In the genomic region with DNA sequence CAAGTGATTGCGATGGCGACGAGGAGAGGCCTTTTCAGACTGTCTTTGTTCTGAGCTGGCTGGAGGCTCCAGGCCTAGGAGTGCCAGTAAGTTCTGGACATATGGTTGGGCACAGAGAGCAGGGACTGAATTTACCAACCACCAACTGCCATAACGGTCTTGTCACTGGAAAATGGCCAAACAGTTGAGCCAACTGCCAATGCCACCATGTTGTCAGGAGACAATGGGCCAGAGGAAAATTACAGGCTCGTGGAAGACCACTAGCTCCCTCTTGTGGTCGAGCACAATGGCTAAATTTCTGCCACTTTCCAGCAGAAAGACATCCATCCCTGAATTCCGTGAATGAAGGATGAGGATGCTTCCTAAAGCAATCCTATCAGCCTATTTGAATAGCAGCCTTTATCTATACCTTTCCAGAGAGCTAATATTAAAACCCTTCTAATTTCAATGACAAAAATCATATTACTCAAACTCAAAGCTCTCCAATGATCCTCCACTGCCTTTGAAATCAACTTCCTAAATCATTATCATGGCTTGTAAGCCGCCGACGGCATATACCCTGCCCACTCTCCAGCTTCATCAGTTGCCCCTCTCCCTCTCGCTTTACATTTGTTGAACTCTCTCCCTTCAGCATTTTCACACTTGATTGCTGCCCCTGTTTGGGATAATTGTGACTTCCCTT, we compare ENCODE assay signal across 10 cellular contexts.
DNase-seq lines count a peak whose midpoint lies in the region; ATAC-seq, FAIRE-seq and TF ChIP-seq lines count a peak whose summit lies in the region.
"Had no signal": no experiment of that assay in that cellular context is flagged by ENCODE, and none has a peak within 500 bp of the region (broad histone marks: within the 10 kb centered on the region; RNA-seq: fewer than 3 reads in every experiment).

No MANE protein-coding gene starts in this region.

- no peaks in the 10 kb centered on the region for H3K36me3 Mint-ChIP-seq in CD4-positive, alpha-beta T cell (ENCODE audit: low read depth)
- H3K36me3 Mint-ChIP-seq: IgD-negative memory B cell had no signal

- H3K9ac ChIP-seq in NT2/D1 (ENCODE audit: insufficient read length, low read depth): no peak overlapping the region

- no peak overlapping the region for H3K4me2 ChIP-seq in hepatocyte

- H3K27ac ChIP-seq in CD4-positive, alpha-beta T cell (ENCODE audit: low read depth, low read length): no peak overlapping the region
- H3K27ac ChIP-seq in angular gyrus (ENCODE audit: low read depth, low read length): peak overlapping the region; percentile 29
- H3K27ac ChIP-seq in hepatocyte: no peak overlapping the region
- no peak overlapping the region for H3K27ac ChIP-seq in small intestine (ENCODE audit: low read depth in 1 of 2, low read length in 1 of 2)
- H3K27ac ChIP-seq: neutrophil had no signal

- FAIRE-seq in small intestine (lab: Jason Lieb, UNC): no peak

- H3K36me3 ChIP-seq in HAP-1 (replicated peaks) (no peaks in the 10 kb centered on the region), NT2/D1 (ENCODE audit: insufficient read depth, insufficient read length, low read length) (no peaks in the 10 kb centered on the region), hepatocyte (replicated peaks; ENCODE audit: insufficient read depth, low read depth) (no peaks in the 10 kb centered on the region), small intestine (ENCODE audit: control insufficient read depth in 2 of 2, insufficient read depth in 2 of 2, low read length in 2 of 2) (no peaks in the 10 kb centered on the region)
- H3K36me3 ChIP-seq: neutrophil had no signal

- H3K27me3 ChIP-seq in CD4-positive, alpha-beta T cell (ENCODE audit: control insufficient read depth, insufficient read depth, low read length): no peaks in the 10 kb centered on the region
- H3K27me3 ChIP-seq in HAP-1 (ENCODE audit: low read depth) (no peaks in the 10 kb centered on the region), NT2/D1 (ENCODE audit: insufficient read depth, insufficient read length) (no peaks in the 10 kb centered on the region), hepatocyte (no peaks in the 10 kb centered on the region), small intestine (ENCODE audit: control insufficient read depth in 2 of 2, insufficient read depth in 2 of 2, low read length in 2 of 2) (no peaks in the 10 kb centered on the region)

- POLR2A ChIA-PET in CD4-positive, alpha-beta T cell (lab: Charles Lee): no interaction called here

- CTCF ChIA-PET in CD4-positive, alpha-beta T cell (lab: Charles Lee): interaction anchor here (0.7 to 2.3 kb wide), 4 partner anchors 9 to 1509 kb away, joined by 3 to 15 read pairs (median 5); no protein-coding TSS in a partner anchor

- no peak overlapping the region for H2AFZ ChIP-seq in hepatocyte

- peak; percentile 54 for TF ChIP-seq CTCF in CD4-positive, alpha-beta T cell (IDR thresholded peaks at IDR 0.05)
- peak; percentile 53 for TF ChIP-seq CTCF in hepatocyte (IDR thresholded peaks at IDR 0.05; ENCODE audit: poor library complexity)

- no peaks in the 10 kb centered on the region for H3K4me1 ChIP-seq in HAP-1
- H3K4me1 ChIP-seq in NT2/D1 (ENCODE audit: insufficient read depth, insufficient read length): no peaks in the 10 kb centered on the region
- no peaks in the 10 kb centered on the region for H3K4me1 ChIP-seq in hepatocyte (ENCODE audit: insufficient read depth)
- H3K4me1 ChIP-seq in small intestine (ENCODE audit: control insufficient read depth in 2 of 2, insufficient read depth in 1 of 2, low read depth in 1 of 2, low read length in 1 of 2): no peaks in the 10 kb centered on the region

- no peaks in the 10 kb centered on the region for H3K9me2 ChIP-seq in hepatocyte (replicated peaks; ENCODE audit: insufficient read depth)

- H3K4me3 ChIP-seq in HAP-1: no peak overlapping the region
- no peak overlapping the region for H3K4me3 ChIP-seq in NT2/D1 (ENCODE audit: insufficient read length, low read depth)
- no peak overlapping the region for H3K4me3 ChIP-seq in hepatocyte
- no peak overlapping the region for H3K4me3 ChIP-seq in small intestine (ENCODE audit: low read depth in 1 of 2, low read length in 2 of 2)

- H4K20me1 ChIP-seq in hepatocyte (ENCODE audit: insufficient read depth, poor library complexity, severe bottlenecking): no peaks in the 10 kb centered on the region

- DNase-seq in CD4-positive, alpha-beta T cell: peak in 5 of 10 experiments; percentile 5 to 16 (median 11)
- DNase-seq in HAP-1 (ENCODE audit: low spot score in 2 of 2) (peak; percentile 66 to 68), NT2/D1 (ENCODE audit: low read depth, low spot score) (peak; percentile 59), hepatocyte (ENCODE audit: low spot score) (peak; percentile 49), small intestine (peak; percentile 48), NCI-H226 (no peak)

- H3K9me3 Mint-ChIP-seq in CD4-positive, alpha-beta T cell: no peaks in the 10 kb centered on the region

- H3K4me1 Mint-ChIP-seq in CD4-positive, alpha-beta T cell (ENCODE audit: low read depth): no peaks in the 10 kb centered on the region
- H3K4me1 Mint-ChIP-seq: IgD-negative memory B cell had no signal

- no peaks in the 10 kb centered on the region for H3K79me2 ChIP-seq in hepatocyte

- intact Hi-C loops in CD4-positive, alpha-beta T cell (cut with DNase I, micrococcal nuclease): loop anchor here (1.0 to 2.0 kb wide), 3 partner anchors 51 to 634 kb away; no protein-coding TSS in a partner anchor

- WGBS in hepatocyte (ENCODE audit: low lambda C conversion rate, missing lambda C conversion rate): 75% methylated on average over 11 of the region's 11 CpGs
- 62 to 70% (median 67%) methylated on average over 11 of the region's 11 CpGs for WGBS in small intestine, 3 donors

- no peak overlapping the region for H3K4me3 Mint-ChIP-seq in CD4-positive, alpha-beta T cell
- H3K4me3 Mint-ChIP-seq: IgD-negative memory B cell had no signal

- H3K9me3 ChIP-seq in CD4-positive, alpha-beta T cell (ENCODE audit: control insufficient read depth, low read length): no peaks in the 10 kb centered on the region
- H3K9me3 ChIP-seq in HAP-1: no peaks in the 10 kb centered on the region
- no peaks in the 10 kb centered on the region for H3K9me3 ChIP-seq in NT2/D1 (ENCODE audit: insufficient read depth, low read length)
- no peaks in the 10 kb centered on the region for H3K9me3 ChIP-seq in hepatocyte (ENCODE audit: low read depth)
- H3K9me3 ChIP-seq in small intestine (ENCODE audit: control insufficient read depth, low read depth): no peaks in the 10 kb centered on the region
- H3K9me3 ChIP-seq: neutrophil had no signal

- H3K27ac Mint-ChIP-seq in CD4-positive, alpha-beta T cell: no peak overlapping the region
- H3K27ac Mint-ChIP-seq: IgD-negative memory B cell had no signal

- no peak for ATAC-seq in CD4-positive, alpha-beta T cell (ENCODE audit: poor library complexity)
- ATAC-seq in GM21576 (IDR thresholded peaks at IDR 0.05; ENCODE audit: unreplicated experiment): no peak

- in situ Hi-C loops in HAP-1 (cut with MboI; ENCODE audit: low sequenced_read_pairs): loop anchor here (25.0 kb wide), 2 partner anchors 904 to 1129 kb away; no protein-coding TSS in a partner anchor

- H3K27me3 Mint-ChIP-seq in CD4-positive, alpha-beta T cell: no peaks in the 10 kb centered on the region
